In genomic region chr2:63055510-63056308, GRCh38 we compare ENCODE assay signal across 12 cellular contexts. TPM values are rescaled to one million over a fixed set of nuclear protein-coding genes. Genes with fewer than 3 reads are reported as not detected.
DNase-seq lines count a peak whose midpoint lies in the region; ATAC-seq and TF ChIP-seq lines count a peak whose summit lies in the region.
"Had no signal": no experiment of that assay in that cellular context is flagged by ENCODE, and none has a peak within 500 bp of the region (broad histone marks: within the 10 kb centered on the region; RNA-seq: fewer than 3 reads in every experiment).

No MANE protein-coding gene starts in this region.

- no peaks in the 10 kb centered on the region for H3K9me3 ChIP-seq in CD8-positive, alpha-beta memory T cell (ENCODE audit: low read length)
- H3K9me3 ChIP-seq: right lobe of liver, upper lobe of right lung had no signal

- no peak overlapping the region for H3K27ac ChIP-seq in CD8-positive, alpha-beta memory T cell (ENCODE audit: low read depth, low read length)
- H3K27ac ChIP-seq: right lobe of liver, upper lobe of right lung had no signal

- peak overlapping the region in 2 of 8 donors; percentile 39 to 73 for H3K27ac Mint-ChIP-seq in CD8-positive, alpha-beta memory T cell

- H3K36me3 Mint-ChIP-seq in CD8-positive, alpha-beta memory T cell: peaks cover 0 to 4% (median 3%) of the 10 kb centered on the region in 3 donors

- peak; percentile 6; the same call in 2 of the 3 replicates for ATAC-seq in SK-N-SH treated with all-trans-retinoic acid at 6 μM for 48 hours
- no peak for ATAC-seq in GM21381 (IDR thresholded peaks at IDR 0.05; ENCODE audit: unreplicated experiment)
- no peak for ATAC-seq in GM18870 (IDR thresholded peaks at IDR 0.05; ENCODE audit: unreplicated experiment)
- ATAC-seq: right lobe of liver, upper lobe of right lung had no signal

- peaks cover 28% of the 10 kb centered on the region for H3K4me1 ChIP-seq in CD8-positive, alpha-beta memory T cell (ENCODE audit: insufficient read depth, low read length)

- POLR2A ChIA-PET in CD8-positive, alpha-beta memory T cell (lab: Charles Lee): no interaction called here

- TF ChIP-seq CTCF in fibroblast of mammary gland (conservative IDR thresholded peaks at IDR 0.05; ENCODE audit: control insufficient read depth, insufficient read depth, low read depth, low read length): no peak

- DNase-seq in CD8-positive, alpha-beta memory T cell: peak in 1 of 5 donors; percentile 35
- DNase-seq in fibroblast of mammary gland (ENCODE audit: low read depth) (no peak), retina (peak; percentile 73), NCI-H1436 (lab: John Stamatoyannopoulos, UW) (no peak), hippocampal formation (lab: John Stamatoyannopoulos, UW) (no peak)
- DNase-seq: activated effector memory CD4-positive, alpha-beta T cell treated with Interleukin-2 at 50 U/mL for 16 hours; upper lobe of right lung had no signal

- peaks cover 79 to 85% of the 10 kb centered on the region in 2 donors for H3K27me3 Mint-ChIP-seq in CD8-positive, alpha-beta memory T cell

- H3K4me3 Mint-ChIP-seq in CD8-positive, alpha-beta memory T cell: peak overlapping the region; percentile 37 to 86 (median 60)

- H3K27me3 ChIP-seq in CD8-positive, alpha-beta memory T cell (ENCODE audit: insufficient read depth, low read length, poor library complexity, severe bottlenecking): peaks cover 65% of the 10 kb centered on the region

- H3K9me3 Mint-ChIP-seq in CD8-positive, alpha-beta memory T cell: peaks cover 0 to 15% (median 9%) of the 10 kb centered on the region in 5 donors

- CTCF ChIA-PET in CD8-positive, alpha-beta memory T cell (lab: Charles Lee): no interaction called here

- no peak overlapping the region for H3K4me3 ChIP-seq in CD8-positive, alpha-beta memory T cell (ENCODE audit: low read length)
- peak overlapping the region; percentile 7 for H3K4me3 ChIP-seq in fibroblast of mammary gland (ENCODE audit: control insufficient read depth, low read depth, low read length)
- H3K4me3 ChIP-seq: right lobe of liver, upper lobe of right lung had no signal

- no peaks in the 10 kb centered on the region for H3K36me3 ChIP-seq in CD8-positive, alpha-beta memory T cell (ENCODE audit: insufficient read depth, low read length)
- H3K36me3 ChIP-seq: right lobe of liver, upper lobe of right lung had no signal

- H3K4me1 Mint-ChIP-seq in CD8-positive, alpha-beta memory T cell: peaks cover 54 to 80% (median 65%) of the 10 kb centered on the region in 3 donors

TF ChIP-seq in SK-N-SH treated with all-trans-retinoic acid at 6 μM for 48 hours, 23 proteins besides CTCF, POLR2A, EP300 and RAD21:
- no peak for TF ChIP-seq ARNTL (CRISPR knock-in tag; IDR thresholded peaks at IDR 0.05; ENCODE audit: borderline replicate concordance, low read depth)
- no peak for TF ChIP-seq BACH2 (CRISPR knock-in tag; IDR thresholded peaks at IDR 0.05; ENCODE audit: borderline replicate concordance)
- TF ChIP-seq, protein P1, sequence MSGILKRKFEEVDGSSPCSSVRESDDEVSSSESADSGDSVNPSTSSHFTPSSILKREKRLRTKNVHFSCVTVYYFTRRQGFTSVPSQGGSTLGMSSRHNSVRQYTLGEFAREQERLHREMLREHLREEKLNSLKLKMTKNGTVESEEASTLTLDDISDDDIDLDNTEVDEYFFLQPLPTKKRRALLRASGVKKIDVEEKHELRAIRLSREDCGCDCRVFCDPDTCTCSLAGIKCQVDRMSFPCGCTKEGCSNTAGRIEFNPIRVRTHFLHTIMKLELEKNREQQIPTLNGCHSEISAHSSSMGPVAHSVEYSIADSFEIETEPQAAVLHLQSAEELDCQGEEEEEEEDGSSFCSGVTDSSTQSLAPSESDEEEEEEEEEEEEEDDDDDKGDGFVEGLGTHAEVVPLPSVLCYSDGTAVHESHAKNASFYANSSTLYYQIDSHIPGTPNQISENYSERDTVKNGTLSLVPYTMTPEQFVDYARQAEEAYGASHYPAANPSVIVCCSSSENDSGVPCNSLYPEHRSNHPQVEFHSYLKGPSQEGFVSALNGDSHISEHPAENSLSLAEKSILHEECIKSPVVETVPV (CRISPR knock-in tag; IDR thresholded peaks at IDR 0.05): no peak
- no peak for TF ChIP-seq OSR1 (CRISPR knock-in tag; IDR thresholded peaks at IDR 0.05)
- no peak for TF ChIP-seq SNAI2 (CRISPR knock-in tag; IDR thresholded peaks at IDR 0.05)
- no peak for TF ChIP-seq TCF4 (CRISPR knock-in tag; IDR thresholded peaks at IDR 0.05; ENCODE audit: borderline replicate concordance)
- TF ChIP-seq ZC3H10 (CRISPR knock-in tag; IDR thresholded peaks at IDR 0.05): no peak
- no peak for TF ChIP-seq PPARA (CRISPR knock-in tag; IDR thresholded peaks at IDR 0.05; ENCODE audit: borderline replicate concordance)
- no peak for TF ChIP-seq ZNF70 (CRISPR knock-in tag; IDR thresholded peaks at IDR 0.05)
- no peak for TF ChIP-seq ZFP30 (CRISPR knock-in tag; IDR thresholded peaks at IDR 0.05)
- TF ChIP-seq ZNF565 (CRISPR knock-in tag; conservative IDR thresholded peaks at IDR 0.05; ENCODE audit: low read depth): no peak
- TF ChIP-seq TOX (CRISPR knock-in tag; IDR thresholded peaks at IDR 0.05; ENCODE audit: borderline replicate concordance): no peak

RNA-seq across cellular contexts. Expression of gene OTX1, which starts 5.1 kb away (rescaled TPM):
- not detected for total RNA-seq in CD8-positive, alpha-beta memory T cell
- polyA plus RNA-seq in CD8-positive, alpha-beta memory T cell: not detected
- total RNA-seq: fibroblast of villous mesenchyme, right lobe of liver, upper lobe of right lung had no signal
